1 cellular context compared by ENCODE assay signal in genomic region chr3:124512881-124513609, GRCh38.
TF ChIP-seq lines count a peak whose summit lies in the region.

No MANE protein-coding gene starts in this region.

TF ChIP-seq in HepG2, 621 proteins besides CTCF, POLR2A, EP300 and RAD21 (continues in another document):
- TF ChIP-seq DPF2 (CRISPR knock-in tag; IDR thresholded peaks at IDR 0.05; ENCODE audit: borderline replicate concordance, low read depth) (no peak), ZNF280B (CRISPR knock-in tag; IDR thresholded peaks at IDR 0.05; ENCODE audit: borderline replicate concordance) (no peak), KDM4B (CRISPR knock-in tag; IDR thresholded peaks at IDR 0.05) (no peak), ZBTB2 (CRISPR knock-in tag; IDR thresholded peaks at IDR 0.05; ENCODE audit: low read depth) (no peak), NFE2 (CRISPR knock-in tag; IDR thresholded peaks at IDR 0.05) (peak; percentile 87), USF2 (IDR thresholded peaks at IDR 0.05; ENCODE audit: low read depth, low read length) (no peak), USF2 (CRISPR knock-in tag; IDR thresholded peaks at IDR 0.05; ENCODE audit: borderline replicate concordance) (no peak), RARA (CRISPR knock-in tag; IDR thresholded peaks at IDR 0.05) (peak; percentile 66), PBX3 (CRISPR knock-in tag; IDR thresholded peaks at IDR 0.05; ENCODE audit: borderline replicate concordance) (no peak), ZNF124 (CRISPR knock-in tag; IDR thresholded peaks at IDR 0.05) (no peak), MED1 (CRISPR knock-in tag; IDR thresholded peaks at IDR 0.05) (0 out of 2 replicates have a peak, but pooled peaks have one; percentile 40), HIVEP1 (CRISPR knock-in tag; IDR thresholded peaks at IDR 0.05) (no peak), SNAPC4 (CRISPR knock-in tag; IDR thresholded peaks at IDR 0.05) (no peak), ZNF737 (CRISPR knock-in tag; IDR thresholded peaks at IDR 0.05; ENCODE audit: borderline replicate concordance) (no peak), EZH2 (conservative IDR thresholded peaks at IDR 0.05; ENCODE audit: low read depth, low read length) (no peak), ZNF883 (CRISPR knock-in tag; IDR thresholded peaks at IDR 0.05; ENCODE audit: not compliant biosample characterization) (no peak), MTERF4 (CRISPR knock-in tag; IDR thresholded peaks at IDR 0.05) (no peak), NFKB2 (CRISPR knock-in tag; IDR thresholded peaks at IDR 0.05; ENCODE audit: borderline replicate concordance) (no peak), NR0B2 (CRISPR knock-in tag; IDR thresholded peaks at IDR 0.05) (no peak), ZNF879 (CRISPR knock-in tag; IDR thresholded peaks at IDR 0.05) (no peak), GPN1 (CRISPR knock-in tag; IDR thresholded peaks at IDR 0.05; ENCODE audit: borderline replicate concordance) (no peak), THAP11 (CRISPR knock-in tag; IDR thresholded peaks at IDR 0.05) (0 out of 2 replicates have a peak, but pooled peaks have one; percentile 20), ZFP62 (CRISPR knock-in tag; IDR thresholded peaks at IDR 0.05) (no peak), HOXD1 (CRISPR knock-in tag; IDR thresholded peaks at IDR 0.05) (no peak), ZNF20 (CRISPR knock-in tag; IDR thresholded peaks at IDR 0.05) (no peak), NFE2L2 (IDR thresholded peaks at IDR 0.05; ENCODE audit: low read length) (peak; percentile 93), PAXIP1 (CRISPR knock-in tag; conservative IDR thresholded peaks at IDR 0.05) (peak; percentile 46; the same call in 1 of the 2 replicates), FOXK2 (IDR thresholded peaks at IDR 0.05) (no peak), ETS1 (CRISPR knock-in tag; IDR thresholded peaks at IDR 0.05) (no peak), ZNF160 (CRISPR knock-in tag; IDR thresholded peaks at IDR 0.05) (no peak), IRF9 (CRISPR knock-in tag; IDR thresholded peaks at IDR 0.05; ENCODE audit: borderline replicate concordance) (no peak), ETV6 (CRISPR knock-in tag; conservative IDR thresholded peaks at IDR 0.05) (no peak), ZNF549 (CRISPR knock-in tag; IDR thresholded peaks at IDR 0.05) (no peak), ZNF639 (CRISPR knock-in tag; conservative IDR thresholded peaks at IDR 0.05) (no peak), JUND (CRISPR knock-in tag; IDR thresholded peaks at IDR 0.05) (peak; percentile 83; the same call in 1 of the 2 replicates), ZBTB33 (CRISPR knock-in tag; IDR thresholded peaks at IDR 0.05) (no peak)
